21 cellular contexts compared by ENCODE assay signal in the genomic region with DNA sequence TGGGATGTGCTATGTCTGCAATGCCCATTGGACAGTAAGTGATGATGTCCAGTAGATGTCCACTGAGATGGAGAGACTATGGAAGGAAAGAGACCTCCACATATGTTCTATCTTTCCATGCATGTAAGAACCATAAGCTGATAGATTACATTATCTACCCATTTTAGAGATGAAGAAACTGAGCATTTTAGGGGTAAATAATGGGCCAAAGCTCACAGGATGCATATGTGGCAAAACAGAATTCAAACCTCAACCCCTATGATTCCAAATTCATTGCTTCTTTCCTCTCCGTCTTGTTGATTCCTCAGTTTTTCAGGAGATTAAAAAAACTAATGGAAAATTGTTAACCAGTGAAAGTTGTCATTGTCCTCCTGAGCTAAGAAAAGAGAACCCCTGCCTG.
"Had no signal": no experiment of that assay in that cellular context is flagged by ENCODE, and none has a peak within 500 bp of the region (broad histone marks: within the 10 kb centered on the region; RNA-seq: fewer than 3 reads in every experiment).

No MANE protein-coding gene starts in this region.

- H3K36me3 Mint-ChIP-seq: immature natural killer cell; natural killer cell; stimulated activated naive B cell treated with anti-CD40 and anti-IgM and Interleukin-4, amounts not matched to agents 10 μg/mL and 1 μg/mL and 100 μg/mL, for 72 hours had no signal

- DNase-seq: hypothalamus; immature natural killer cell; kidney; left colon; left lung; lower lobe of right lung; mesenchymal stem cell; natural killer cell; ovary; stimulated activated CD4-positive, alpha-beta T cell treated with anti-CD3 and anti-CD28 coated beads, Interleukin-12 subunit alpha, Interleukin-12 subunit beta, amount 100 ng/mL, for 4 hours; stimulated activated CD4-positive, alpha-beta T cell treated with anti-CD3 and anti-CD28 coated beads, Interleukin-15, amount 100 ng/mL, for 24 hours; stimulated activated CD4-positive, alpha-beta T cell treated with anti-CD3 and anti-CD28 coated beads, Interleukin-2, amount 100 ng/mL, for 24 hours; stimulated activated CD4-positive, alpha-beta T cell treated with anti-CD3 and anti-CD28 coated beads, Interleukin-4, amount 100 ng/mL, for 1 hour; stimulated activated naive B cell treated with anti-CD40 and anti-IgM and Interleukin-4, amounts not matched to agents 10 μg/mL and 1 μg/mL and 100 μg/mL, for 72 hours; stimulated activated naive CD8-positive, alpha-beta T cell treated with anti-CD3 and anti-CD28 coated beads, Interleukin-15, Interleukin-2, amounts not matched to agents 100 U/mL and 50 U/mL, for 24 hours; stomach; testis; tibial artery; upper lobe of right lung had no signal

- H3K4me3 Mint-ChIP-seq: immature natural killer cell; natural killer cell; stimulated activated naive B cell treated with anti-CD40 and anti-IgM and Interleukin-4, amounts not matched to agents 10 μg/mL and 1 μg/mL and 100 μg/mL, for 72 hours had no signal

- ATAC-seq: left colon; left lung; lower lobe of right lung; natural killer cell; stimulated activated naive B cell treated with anti-CD40 and anti-IgM and Interleukin-4, amounts not matched to agents 10 μg/mL and 1 μg/mL and 100 μg/mL, for 72 hours; upper lobe of right lung had no signal

- H3K27ac Mint-ChIP-seq: immature natural killer cell; natural killer cell; stimulated activated naive B cell treated with anti-CD40 and anti-IgM and Interleukin-4, amounts not matched to agents 10 μg/mL and 1 μg/mL and 100 μg/mL, for 72 hours had no signal

- H3K9me3 Mint-ChIP-seq: natural killer cell; stimulated activated naive B cell treated with anti-CD40 and anti-IgM and Interleukin-4, amounts not matched to agents 10 μg/mL and 1 μg/mL and 100 μg/mL, for 72 hours had no signal

- H3K27ac ChIP-seq: left lung, lower lobe of right lung, ovary, right atrium auricular region, skin epidermis, stomach, testis, tibial artery, upper lobe of right lung had no signal
